Comparison of ENCODE assay signal across 8 cellular contexts in genomic region chr14:32897724-32898064, GRCh38. TPM values are rescaled to one million over a fixed set of nuclear protein-coding genes. Genes with fewer than 3 reads are reported as not detected.
DNase-seq lines count a peak whose midpoint lies in the region; ATAC-seq and TF ChIP-seq lines count a peak whose summit lies in the region.

No MANE protein-coding gene starts in this region.

- no peaks in the 10 kb centered on the region for H3K36me3 ChIP-seq in BLaER1
- H3K36me3 ChIP-seq in Peyer's patch: no peaks in the 10 kb centered on the region
- H3K36me3 ChIP-seq in psoas muscle (ENCODE audit: insufficient read depth in 1 of 2, low read depth in 1 of 2): no peaks in the 10 kb centered on the region

- no peaks in the 10 kb centered on the region for H3K9me3 ChIP-seq in BLaER1
- H3K9me3 ChIP-seq in Peyer's patch: no peaks in the 10 kb centered on the region
- no peaks in the 10 kb centered on the region for H3K9me3 ChIP-seq in psoas muscle

- no peak for TF ChIP-seq POLR2A in Peyer's patch (IDR thresholded peaks at IDR 0.05)

- no peaks in the 10 kb centered on the region for H4K20me1 ChIP-seq in BLaER1

- H3K27ac ChIP-seq in BLaER1 (0 out of 2 replicates have a peak overlapping the region, but pooled peaks have one; percentile 67), Peyer's patch (peak overlapping the region in 3 of 4 donors; percentile 23 to 76 (median 71)), psoas muscle (peak overlapping the region; percentile 72)

- TF ChIP-seq CTCF in Peyer's patch (IDR thresholded peaks at IDR 0.05) (no peak), fibroblast of pulmonary artery (IDR thresholded peaks at IDR 0.05; ENCODE audit: low read length, missing control alignments) (no peak), psoas muscle (IDR thresholded peaks at IDR 0.05) (no peak)

- peak overlapping the region; percentile 84 for H3K4me2 ChIP-seq in BLaER1

- H3K27me3 ChIP-seq in BLaER1 (no peaks in the 10 kb centered on the region), Peyer's patch (no peaks in the 10 kb centered on the region), psoas muscle (ENCODE audit: insufficient read depth in 3 of 3, low read length in 2 of 3) (no peaks in the 10 kb centered on the region)

- ATAC-seq in psoas muscle (peak in 3 of 4 donors; percentile 17 to 63 (median 37)), GM19328 (IDR thresholded peaks at IDR 0.05; ENCODE audit: unreplicated experiment) (no peak)

- peak overlapping the region; percentile 51; the same call in 1 of the 2 replicates for H3K9ac ChIP-seq in BLaER1

- peak overlapping the region; percentile 55; the same call in 1 of the 2 replicates for H3K4me3 ChIP-seq in BLaER1
- H3K4me3 ChIP-seq in Peyer's patch: peak overlapping the region in 3 of 4 donors; percentile 19 to 61 (median 46)
- peak overlapping the region; percentile 46 for H3K4me3 ChIP-seq in fibroblast of pulmonary artery (replicated peaks; ENCODE audit: low read depth, low read length)
- H3K4me3 ChIP-seq in psoas muscle: peak overlapping the region; percentile 76

- intact Hi-C loops in psoas muscle (cut with DNase I): no loop called here

- WGBS in psoas muscle, 3 donors: 65 to 68% (median 66%) methylated on average over 6 of the region's 6 CpGs

- H3K4me1 ChIP-seq in BLaER1 (no peaks in the 10 kb centered on the region; the same call in 1 of the 2 replicates), Peyer's patch (no peaks in the 10 kb centered on the region), psoas muscle (no peaks in the 10 kb centered on the region)

- DNase-seq in Peyer's patch: no peak
- no peak for DNase-seq in fibroblast of pulmonary artery (ENCODE audit: low read depth)
- no peak for DNase-seq in psoas muscle
- DNase-seq in NCI-H2081 (lab: John Stamatoyannopoulos, UW): no peak
- no peak for DNase-seq in SW 1271 (lab: John Stamatoyannopoulos, UW)
- no peak for DNase-seq in GM19238 (ENCODE audit: insufficient read length, low spot score)

RNA-seq across cellular contexts. Expression of gene NPAS3, which starts 41.0 kb away (rescaled TPM):
- total RNA-seq in Peyer's patch (1 to 10 TPM in 2 of 4 donors, under 1 TPM in 1, not detected in 1; 0.19 to 2.1 (median 1.7) TPM), psoas muscle (1 to 10 TPM in 2 of 4 donors, under 1 TPM in 2; 0.39 to 1.5 (median 0.90) TPM)
- polyA plus RNA-seq in psoas muscle: under 1 TPM; 0.04 to 0.08 (median 0.05) TPM
